21 cellular contexts compared by ENCODE assay signal in the genomic region with DNA sequence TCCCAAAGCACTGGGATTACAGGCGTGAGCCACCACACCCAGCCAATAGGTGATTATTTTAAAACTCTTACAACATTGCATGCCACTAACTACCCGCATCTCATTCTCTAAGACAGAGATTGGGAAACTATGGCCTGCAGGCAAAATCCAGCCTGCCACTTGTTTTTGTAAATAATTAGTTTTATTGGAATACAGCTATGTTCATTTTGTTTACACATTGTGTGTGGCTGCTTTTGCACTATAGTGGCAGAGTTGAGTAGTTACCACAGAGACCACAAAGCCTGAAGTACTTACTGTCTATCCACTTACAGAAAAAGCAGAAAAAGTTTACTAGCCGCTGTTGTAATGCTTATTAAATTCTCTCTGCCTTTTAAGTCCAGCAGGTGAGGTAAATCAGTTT. TPM values are rescaled to one million over a fixed set of nuclear protein-coding genes. Genes with fewer than 3 reads are reported as not detected.
DNase-seq lines count a peak whose midpoint lies in the region; ATAC-seq, FAIRE-seq and TF ChIP-seq lines count a peak whose summit lies in the region.
"Had no signal": no experiment of that assay in that cellular context is flagged by ENCODE, and none has a peak within 500 bp of the region (broad histone marks: within the 10 kb centered on the region; RNA-seq: fewer than 3 reads in every experiment).

No MANE protein-coding gene starts in this region.

- POLR2A ChIA-PET in A673 (lab: Charles Lee; ENCODE audit: low non-redundant PET): no interaction called here

- H3K9me3 ChIP-seq in adipocyte (ENCODE audit: control insufficient read depth, low read length) (no peaks in the 10 kb centered on the region), A673 (ENCODE audit: low read depth, low read length, poor library complexity, severe bottlenecking) (no peaks in the 10 kb centered on the region)
- H3K9me3 ChIP-seq: BE2C had no signal

- no peak overlapping the region for H3K4me3 ChIP-seq in AG10803 (ENCODE audit: low read length)
- no peak overlapping the region for H3K4me3 ChIP-seq in adipocyte (ENCODE audit: low read length)
- no peak overlapping the region for H3K4me3 ChIP-seq in A673 (ENCODE audit: low read depth, low read length, poor library complexity, severe bottlenecking)
- H3K4me3 ChIP-seq: GM23338 had no signal

- TF ChIP-seq CTCF in AG10803 (conservative IDR thresholded peaks at IDR 0.05; ENCODE audit: low read length): no peak
- no peak for TF ChIP-seq CTCF in HFFc6 (IDR thresholded peaks at IDR 0.05)
- TF ChIP-seq CTCF in A673 (conservative IDR thresholded peaks at IDR 0.05; ENCODE audit: low read depth, low read length): no peak

- peaks cover 21% of the 10 kb centered on the region for H3K4me1 Mint-ChIP-seq in HFFc6 (ENCODE audit: low read depth)
- no peaks in the 10 kb centered on the region for H3K4me1 Mint-ChIP-seq in activated T-helper 17 cell treated with anti-CD3 and anti-CD28 coated beads, Interleukin-2, amount 50 U/mL, for 72 hours
- H3K4me1 Mint-ChIP-seq: CD8-positive, alpha-beta memory T cell; GM23338 had no signal

- no peak for FAIRE-seq in urothelium cell line (lab: Jason Lieb, UNC)
- FAIRE-seq: G401.6, GM12892 had no signal

- no peak overlapping the region for H3K27ac Mint-ChIP-seq in HFFc6
- H3K27ac Mint-ChIP-seq in activated T-helper 17 cell treated with anti-CD3 and anti-CD28 coated beads, Interleukin-2, amount 50 U/mL, for 72 hours: no peak overlapping the region
- H3K27ac Mint-ChIP-seq: CD8-positive, alpha-beta memory T cell; GM23338 had no signal

- no peaks in the 10 kb centered on the region for H3K27me3 Mint-ChIP-seq in HFFc6 (ENCODE audit: insufficient read depth)
- no peaks in the 10 kb centered on the region for H3K27me3 Mint-ChIP-seq in activated T-helper 17 cell treated with anti-CD3 and anti-CD28 coated beads, Interleukin-2, amount 50 U/mL, for 72 hours

- no TSS peak for BruUV-seq in A673 (replicated peaks; lab: Mats Ljungman, UMichigan)

- H3K27me3 ChIP-seq in adipocyte (replicated peaks; ENCODE audit: control insufficient read depth, insufficient read depth, low read length): no peaks in the 10 kb centered on the region
- H3K27me3 ChIP-seq in A673 (replicated peaks; ENCODE audit: insufficient read depth, low read depth, low read length, poor library complexity): no peaks in the 10 kb centered on the region
- H3K27me3 ChIP-seq: BE2C had no signal

- no peaks in the 10 kb centered on the region for H3K9me3 Mint-ChIP-seq in HFFc6
- no peaks in the 10 kb centered on the region for H3K9me3 Mint-ChIP-seq in activated T-helper 17 cell treated with anti-CD3 and anti-CD28 coated beads, Interleukin-2, amount 50 U/mL, for 72 hours
- H3K9me3 Mint-ChIP-seq: CD8-positive, alpha-beta memory T cell; GM23338 had no signal

- peak; percentile 17 for ATAC-seq in left colon
- ATAC-seq in activated T-helper 17 cell treated with anti-CD3 and anti-CD28 coated beads, Interleukin-2, amount 50 U/mL, for 72 hours (replicated peaks): no peak
- ATAC-seq: GM23338 had no signal

- no peak overlapping the region for H3K27ac ChIP-seq in A673 (ENCODE audit: low read depth, low read length, poor library complexity, severe bottlenecking)
- H3K27ac ChIP-seq: KMS-11 had no signal

- H3K9ac ChIP-seq in adipocyte (ENCODE audit: low read length): no peak overlapping the region
- H3K9ac ChIP-seq: KMS-11 had no signal

- no peaks in the 10 kb centered on the region for H3K36me3 ChIP-seq in adipocyte (ENCODE audit: control insufficient read depth, insufficient read depth, low read length, severe bottlenecking)
- no peaks in the 10 kb centered on the region for H3K36me3 ChIP-seq in A673 (ENCODE audit: insufficient read depth, low read length, poor library complexity, severe bottlenecking)
- H3K36me3 ChIP-seq: BE2C had no signal

- DNase-seq in AG10803 (ENCODE audit: low read depth): peak; percentile 54
- DNase-seq in HFFc6: peak; percentile 75
- DNase-seq in adipocyte (ENCODE audit: low read depth): peak; percentile 39
- DNase-seq in left colon: no peak
- DNase-seq in AG08396 (ENCODE audit: low spot score): no peak
- no peak for DNase-seq in A673 (ENCODE audit: low spot score)
- DNase-seq in urothelium cell line (ENCODE audit: low spot score): no peak
- DNase-seq: BE2C; CD8-positive, alpha-beta memory T cell; DMS53; MM.1S; NCI-H1105; NCI-H1694 treated with DMSO at 0.1 percent for 48 hours; NCI-H446 treated with DMSO at 0.1 percent for 48 hours; NCI-H748 treated with DMSO at 0.1 percent for 48 hours; SHP77 had no signal

- intact Hi-C loops in left colon (cut with DNase I, micrococcal nuclease) (no loop called here), A673 (cut with micrococcal nuclease; ENCODE audit: unreplicated experiment) (no loop called here)

- H3K4me1 ChIP-seq in adipocyte (ENCODE audit: control insufficient read depth, insufficient read depth, low read length): peaks cover 6% of the 10 kb centered on the region
- no peaks in the 10 kb centered on the region for H3K4me1 ChIP-seq in A673 (ENCODE audit: insufficient read depth, low read length, poor library complexity, severe bottlenecking)
- H3K4me1 ChIP-seq: BE2C had no signal

- no peaks in the 10 kb centered on the region for H3K36me3 Mint-ChIP-seq in HFFc6 (ENCODE audit: low read depth)
- H3K36me3 Mint-ChIP-seq in activated T-helper 17 cell treated with anti-CD3 and anti-CD28 coated beads, Interleukin-2, amount 50 U/mL, for 72 hours (ENCODE audit: low read depth): no peaks in the 10 kb centered on the region
- H3K36me3 Mint-ChIP-seq: CD8-positive, alpha-beta memory T cell had no signal

- CTCF ChIA-PET in A673 (lab: Charles Lee): no interaction called here

- no peak overlapping the region for H3K4me3 Mint-ChIP-seq in HFFc6
- H3K4me3 Mint-ChIP-seq in activated T-helper 17 cell treated with anti-CD3 and anti-CD28 coated beads, Interleukin-2, amount 50 U/mL, for 72 hours: no peak overlapping the region
- H3K4me3 Mint-ChIP-seq: CD8-positive, alpha-beta memory T cell; GM23338 had no signal

RNA-seq across cellular contexts. Expression of a gene that starts 16.4 kb away (rescaled TPM):
- total RNA-seq in HFFc6 (2021; fragmentation: NEBNext Ultra II Directional; extraction: Animal tissue kit (Norgen Biotek cat#: 25700)): 10 to 100 TPM; 35.5 to 57.6 (median 52.0) TPM
- total RNA-seq in left colon: 10 to 100 TPM; 30.9 to 44.7 TPM
- 58.5 and 64.9 TPM in 2 replicates for total RNA-seq in A673 (2021)
- total RNA-seq in activated T-helper 17 cell treated with anti-CD3 and anti-CD28 coated beads, Interleukin-2, amount 50 U/mL, for 72 hours: 10 to 100 TPM in 1 of 2 donors, 1 to 10 TPM in 1; 4.4 to 11.9 TPM

RNA-seq across cellular contexts. Expression of a gene that starts 44.1 kb away (rescaled TPM):
- 100 to 1,000 TPM; 161 to 219 (median 188) TPM for total RNA-seq in HFFc6 (2021; fragmentation: NEBNext Ultra II Directional; extraction: Animal tissue kit (Norgen Biotek cat#: 25700))
- total RNA-seq in left colon (100 to 1,000 TPM in 1 of 2 donors, 10 to 100 TPM in 1; 89.3 to 117 TPM), A673 (2021) (48.7 and 50.5 TPM in 2 replicates)
- total RNA-seq in activated T-helper 17 cell treated with anti-CD3 and anti-CD28 coated beads, Interleukin-2, amount 50 U/mL, for 72 hours: 10 to 100 TPM; 68.7 to 86.8 TPM

Comparison
In these comparisons a context has a peak if more than half of its experiments do, and no peak if none do; other contexts are left out.
1. DNase-seq: peak in AG10803 (single experiment), HFFc6 (single experiment) and adipocyte (single experiment); none in left colon (0 of 2), AG08396 (single experiment), A673 (single experiment) and urothelium cell line (single experiment).